Comparison of ENCODE assay signal across 19 cellular contexts in the genomic region with DNA sequence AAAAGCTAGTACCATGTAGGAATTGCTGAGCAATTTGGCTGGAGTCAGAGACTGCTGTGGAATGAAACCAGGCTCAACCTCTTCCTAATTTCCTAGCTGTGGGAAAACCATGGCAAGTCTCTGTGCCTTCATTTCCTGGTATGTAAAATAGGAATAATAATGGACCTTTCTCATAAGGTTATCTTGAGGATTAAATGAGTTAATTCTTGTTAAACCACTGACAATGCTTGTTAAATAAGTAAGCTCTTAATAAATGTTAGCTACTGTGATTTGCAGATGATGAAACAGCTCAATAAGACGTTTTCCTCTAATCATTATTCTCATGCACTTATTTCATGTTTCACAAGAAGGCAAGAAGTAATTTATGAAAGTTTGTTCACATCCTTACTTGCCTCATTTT.
A peak's percentile ranks its signal among the peaks of the same experiment; 100 is the strongest.
DNase-seq lines count a peak whose midpoint lies in the region; ATAC-seq and TF ChIP-seq lines count a peak whose summit lies in the region.
"Had no signal": no experiment of that assay in that cellular context is flagged by ENCODE, and none has a peak within 500 bp of the region (broad histone marks: within the 10 kb centered on the region; RNA-seq: fewer than 3 reads in every experiment).

No MANE protein-coding gene starts in this region.

- no peaks in the 10 kb centered on the region for H3K9me3 ChIP-seq in Panc1 (ENCODE audit: control insufficient read depth, insufficient read depth, low read depth, low read length)
- H3K9me3 ChIP-seq in smooth muscle cell (replicated peaks; ENCODE audit: low read depth) = no peaks in the 10 kb centered on the region

- whole genome bisulfite sequencing in smooth muscle cell (ENCODE audit: low lambda C conversion rate) = 71% methylated on average over 1 of the region's 1 CpG

- TF ChIP-seq CTCF in Panc1 (IDR thresholded peaks at IDR 0.05) = no peak
- no peak for TF ChIP-seq CTCF in smooth muscle cell (IDR thresholded peaks at IDR 0.05; ENCODE audit: borderline replicate concordance, insufficient read depth, poor library complexity, severe bottlenecking)
- no peak for TF ChIP-seq CTCF in endothelial cell (IDR thresholded peaks at IDR 0.05; ENCODE audit: unreplicated experiment)

- H3F3A ChIP-seq in smooth muscle cell (ENCODE audit: low read depth) = no peaks in the 10 kb centered on the region

- peak overlapping the region; percentile 79 for H3K9ac ChIP-seq in smooth muscle cell (ENCODE audit: low read depth)

- H3K79me2 ChIP-seq in smooth muscle cell (ENCODE audit: low read depth) = no peaks in the 10 kb centered on the region

- H2AFZ ChIP-seq in smooth muscle cell (ENCODE audit: low read depth) = no peak overlapping the region

- BruUV-seq in Panc1 (replicated peaks; lab: Mats Ljungman, UMichigan) = no TSS peak

- H3K36me3 ChIP-seq in Panc1 (ENCODE audit: control insufficient read depth, insufficient read depth, low read length) (no peaks in the 10 kb centered on the region), smooth muscle cell (ENCODE audit: low read depth) (no peaks in the 10 kb centered on the region)
- H3K36me3 ChIP-seq: MG63 had no signal

- no peak overlapping the region for H3K4me2 ChIP-seq in smooth muscle cell
- H3K4me2 ChIP-seq: GM23338 had no signal

- H3K4me3 Mint-ChIP-seq in endothelial cell (ENCODE audit: unreplicated experiment) = no peak overlapping the region
- H3K4me3 Mint-ChIP-seq: CD14-positive monocyte, GM23338 had no signal

- peaks cover 3% of the 10 kb centered on the region for H3K27me3 Mint-ChIP-seq in endothelial cell (ENCODE audit: unreplicated experiment)

- peaks cover 2% of the 10 kb centered on the region for H3K4me1 ChIP-seq in Panc1 (ENCODE audit: control insufficient read depth, insufficient read depth, low read length)
- H3K4me1 ChIP-seq in smooth muscle cell (ENCODE audit: low read depth) = no peaks in the 10 kb centered on the region

- intact Hi-C loops in Panc1 (cut with micrococcal nuclease; ENCODE audit: unreplicated experiment) = no loop called here

- no peaks in the 10 kb centered on the region for H3K9me3 Mint-ChIP-seq in endothelial cell (ENCODE audit: unreplicated experiment)

- H3K27me3 ChIP-seq in Panc1 (ENCODE audit: control insufficient read depth, insufficient read depth, low read length) = no peaks in the 10 kb centered on the region
- H3K27me3 ChIP-seq in smooth muscle cell (ENCODE audit: low read depth) = no peaks in the 10 kb centered on the region
- H3K27me3 ChIP-seq: MG63 had no signal

- in situ Hi-C loops in Panc1 (cut with HindIII; ENCODE audit: low pct_unique_long_range_greater_than_20kb, low sequenced_read_pairs) = no loop called here

- no peak overlapping the region for H3K4me3 ChIP-seq in Panc1 (ENCODE audit: low read depth in 2 of 2, low read length in 2 of 2)
- H3K4me3 ChIP-seq in smooth muscle cell = no peak overlapping the region
- H3K4me3 ChIP-seq: GM23338, MG63 had no signal

- no peaks in the 10 kb centered on the region for H3K4me1 Mint-ChIP-seq in endothelial cell (ENCODE audit: unreplicated experiment)
- H3K4me1 Mint-ChIP-seq: CD14-positive monocyte had no signal

- H3K36me3 Mint-ChIP-seq in endothelial cell (ENCODE audit: low read depth, unreplicated experiment) = no peaks in the 10 kb centered on the region
- H3K36me3 Mint-ChIP-seq: CD14-positive monocyte had no signal

- no peak overlapping the region for H3K27ac Mint-ChIP-seq in endothelial cell (ENCODE audit: unreplicated experiment)
- H3K27ac Mint-ChIP-seq: CD14-positive monocyte, GM23338 had no signal

- H3K27ac ChIP-seq in Panc1 (ENCODE audit: low read length) (peak overlapping the region; percentile 59; the same call in 1 of the 2 replicates), epithelial cell of prostate (peak overlapping the region; percentile 91), smooth muscle cell (ENCODE audit: low read depth) (peak overlapping the region; percentile 91)
- H3K27ac ChIP-seq: 22Rv1, HL-60 had no signal

- ATAC-seq in Panc1 = no peak
- no peak for ATAC-seq in GM18861 (IDR thresholded peaks at IDR 0.05; ENCODE audit: unreplicated experiment)
- ATAC-seq: GM23338, Right ventricle myocardium inferior had no signal

- POLR2A ChIA-PET in Panc1 (lab: Charles Lee) = no interaction called here

- DNase-seq in NCI-H2171 treated with DMSO at 0.1 percent for 48 hours (lab: John Stamatoyannopoulos, UW) (peak; percentile 49), NCI-H2171 (lab: John Stamatoyannopoulos, UW) (no peak), Panc1 (ENCODE audit: low read depth, low spot score) (no peak), epithelial cell of prostate (ENCODE audit: low read depth, low spot score) (no peak), smooth muscle cell (lab: John Stamatoyannopoulos, UW; ENCODE audit: unreplicated experiment) (no peak), endothelial cell (ENCODE audit: low spot score) (no peak), kidney tubule cell (ENCODE audit: low spot score) (no peak)
- DNase-seq: COR-L47, KBM-7, MG63, NCI-H1092 treated with DMSO at 0.1 percent for 48 hours, NCI-H1694, NCI-H2107 had no signal

- H4K20me1 ChIP-seq in smooth muscle cell (ENCODE audit: low read depth) = no peaks in the 10 kb centered on the region

- CTCF ChIA-PET in Panc1 (lab: Charles Lee) = interaction anchor here (0.7 kb wide), 1 partner anchor 280 kb away, joined by 6 read pairs; no protein-coding TSS in a partner anchor
